7 cellular contexts compared by ENCODE assay signal in genomic region chr2:136206613-136207012, GRCh38.
DNase-seq lines count a peak whose midpoint lies in the region; ATAC-seq and TF ChIP-seq lines count a peak whose summit lies in the region.

No MANE protein-coding gene starts in this region.

- peak; percentile 65 for DNase-seq in left kidney (ENCODE audit: low read depth, low spot score)
- no peak for DNase-seq in Caco-2
- no peak for DNase-seq in chondrocyte (ENCODE audit: low spot score)
- DNase-seq in activated effector memory CD4-positive, alpha-beta T cell treated with Interleukin-2 at 50 U/mL for 16 hours: no peak

- POLR2A ChIA-PET in Caco-2 (lab: Charles Lee): no interaction called here

- no peaks in the 10 kb centered on the region for H3F3A ChIP-seq in Loucy (ENCODE audit: low read depth)

- H3K9ac ChIP-seq in Loucy (ENCODE audit: low read depth, low read length, poor library complexity, severe bottlenecking): peak overlapping the region; percentile 23

- BruUV-seq in Caco-2 (replicated peaks; lab: Mats Ljungman, UMichigan): no TSS peak

- ATAC-seq in GM18868 (IDR thresholded peaks at IDR 0.05; ENCODE audit: unreplicated experiment): peak; percentile 96
- peak; percentile 94 for ATAC-seq in GM21717 (IDR thresholded peaks at IDR 0.05; ENCODE audit: unreplicated experiment)

- peaks cover 10% of the 10 kb centered on the region for H3K9me3 Mint-ChIP-seq in Caco-2 (ENCODE audit: unreplicated experiment)
- H3K9me3 Mint-ChIP-seq in chondrocyte (ENCODE audit: low read depth): peaks cover 24% of the 10 kb centered on the region

- H3K4me3 Mint-ChIP-seq in Caco-2 (ENCODE audit: unreplicated experiment): no peak overlapping the region
- H3K4me3 Mint-ChIP-seq in chondrocyte (ENCODE audit: unreplicated experiment): no peak overlapping the region

- no peaks in the 10 kb centered on the region for H3K79me2 ChIP-seq in Loucy (ENCODE audit: insufficient read depth, low read length)

- H3K4me1 ChIP-seq in Loucy (ENCODE audit: insufficient read depth, low read length, poor library complexity, severe bottlenecking) (peaks cover 24% of the 10 kb centered on the region), Caco-2 (0 out of 2 replicates have a peak, but pooled peaks cover 6% of the 10 kb centered on the region)

- H3K27ac Mint-ChIP-seq in Caco-2 (ENCODE audit: unreplicated experiment) (no peak overlapping the region), chondrocyte (ENCODE audit: unreplicated experiment) (no peak overlapping the region)

- H3K4me2 ChIP-seq in Loucy (ENCODE audit: low read depth, low read length, poor library complexity, severe bottlenecking): no peak overlapping the region

- H3K36me3 ChIP-seq in Loucy (ENCODE audit: insufficient read depth, low read length) (no peaks in the 10 kb centered on the region), Caco-2 (ENCODE audit: control insufficient read depth, insufficient read depth, low read length) (no peaks in the 10 kb centered on the region)

- CTCF ChIA-PET in Caco-2 (lab: Charles Lee): no interaction called here

- TF ChIP-seq CTCF in Loucy (conservative IDR thresholded peaks at IDR 0.05; ENCODE audit: low read length) (no peak), Caco-2 (IDR thresholded peaks at IDR 0.05; ENCODE audit: insufficient read depth in 1 of 2, low read depth in 1 of 2, low read length in 1 of 2, severe bottlenecking in 1 of 2, unreplicated experiment in 1 of 2) (no peak), chondrocyte (IDR thresholded peaks at IDR 0.05) (no peak)

- H4K20me1 ChIP-seq in Loucy (ENCODE audit: insufficient read depth, low read length, poor library complexity, severe bottlenecking): no peaks in the 10 kb centered on the region

- H3K4me1 Mint-ChIP-seq in Caco-2 (ENCODE audit: low read depth, unreplicated experiment): no peaks in the 10 kb centered on the region
- no peaks in the 10 kb centered on the region for H3K4me1 Mint-ChIP-seq in chondrocyte (ENCODE audit: low read depth)

- no peaks in the 10 kb centered on the region for H3K9me2 ChIP-seq in Loucy (replicated peaks; ENCODE audit: low read depth, low read length)

- H3K36me3 Mint-ChIP-seq in Caco-2 (ENCODE audit: insufficient read depth, unreplicated experiment): no peaks in the 10 kb centered on the region
- H3K36me3 Mint-ChIP-seq in chondrocyte (ENCODE audit: low read depth): no peaks in the 10 kb centered on the region

- no peak overlapping the region for H2AFZ ChIP-seq in Loucy (ENCODE audit: low read length)

- intact Hi-C loops in Caco-2 (cut with micrococcal nuclease; ENCODE audit: unreplicated experiment): no loop called here

- no peak overlapping the region for H3K4me3 ChIP-seq in Loucy (ENCODE audit: low read length, poor library complexity, severe bottlenecking)
- no peak overlapping the region for H3K4me3 ChIP-seq in Caco-2 (ENCODE audit: low read depth, low read length)

- H3K9me3 ChIP-seq in Loucy (ENCODE audit: insufficient read depth, low read depth, low read length): peaks cover 3% of the 10 kb centered on the region; the same call in 1 of the 2 replicates
- peaks cover 3% of the 10 kb centered on the region; the same call in 1 of the 2 replicates for H3K9me3 ChIP-seq in Caco-2

- no peaks in the 10 kb centered on the region for H3K27me3 ChIP-seq in Loucy (ENCODE audit: insufficient read depth, low read length, poor library complexity, severe bottlenecking)
- no peaks in the 10 kb centered on the region for H3K27me3 ChIP-seq in Caco-2 (replicated peaks; ENCODE audit: control insufficient read depth, insufficient read depth, low read length)

- peaks cover 4% of the 10 kb centered on the region for H3K27me3 Mint-ChIP-seq in Caco-2 (ENCODE audit: insufficient read depth, unreplicated experiment)
- no peaks in the 10 kb centered on the region for H3K27me3 Mint-ChIP-seq in chondrocyte (ENCODE audit: low read depth)
